In the genomic region with DNA sequence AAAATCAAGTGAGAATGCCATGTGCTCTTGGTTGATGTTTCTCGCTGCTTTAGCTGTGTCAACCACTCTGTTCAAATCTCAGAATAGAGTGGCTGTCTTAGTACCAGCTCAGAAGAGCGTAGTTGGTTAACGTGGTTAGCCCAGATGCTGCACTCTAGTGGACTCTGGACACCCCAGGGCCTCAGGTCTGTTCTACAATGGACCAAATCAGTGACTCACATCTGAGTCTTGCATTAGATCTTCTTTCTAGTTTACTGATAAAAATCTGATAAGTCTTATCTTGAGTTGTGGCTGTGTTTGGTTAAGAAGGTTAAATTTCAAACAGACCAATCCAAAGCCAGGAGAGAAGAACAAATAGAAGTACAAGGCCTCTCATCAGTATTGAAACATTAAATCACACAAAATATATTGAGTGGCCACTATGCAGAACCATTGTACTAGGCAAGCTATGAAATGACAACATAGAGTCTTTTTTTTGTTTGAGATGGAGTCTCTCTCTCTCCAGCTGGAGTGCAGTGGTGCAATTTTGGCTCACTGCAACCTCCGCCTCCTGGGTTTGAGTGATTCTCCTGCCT, we compare ENCODE assay signal across 1 cellular context.
A peak's percentile ranks its signal among the peaks of the same experiment; 100 is the strongest.
TF ChIP-seq lines count a peak whose summit lies in the region.

No MANE protein-coding gene starts in this region.

TF ChIP-seq in A549, 52 proteins besides CTCF, POLR2A, EP300 and RAD21 (continued from another document):
- TF ChIP-seq, protein P1, sequence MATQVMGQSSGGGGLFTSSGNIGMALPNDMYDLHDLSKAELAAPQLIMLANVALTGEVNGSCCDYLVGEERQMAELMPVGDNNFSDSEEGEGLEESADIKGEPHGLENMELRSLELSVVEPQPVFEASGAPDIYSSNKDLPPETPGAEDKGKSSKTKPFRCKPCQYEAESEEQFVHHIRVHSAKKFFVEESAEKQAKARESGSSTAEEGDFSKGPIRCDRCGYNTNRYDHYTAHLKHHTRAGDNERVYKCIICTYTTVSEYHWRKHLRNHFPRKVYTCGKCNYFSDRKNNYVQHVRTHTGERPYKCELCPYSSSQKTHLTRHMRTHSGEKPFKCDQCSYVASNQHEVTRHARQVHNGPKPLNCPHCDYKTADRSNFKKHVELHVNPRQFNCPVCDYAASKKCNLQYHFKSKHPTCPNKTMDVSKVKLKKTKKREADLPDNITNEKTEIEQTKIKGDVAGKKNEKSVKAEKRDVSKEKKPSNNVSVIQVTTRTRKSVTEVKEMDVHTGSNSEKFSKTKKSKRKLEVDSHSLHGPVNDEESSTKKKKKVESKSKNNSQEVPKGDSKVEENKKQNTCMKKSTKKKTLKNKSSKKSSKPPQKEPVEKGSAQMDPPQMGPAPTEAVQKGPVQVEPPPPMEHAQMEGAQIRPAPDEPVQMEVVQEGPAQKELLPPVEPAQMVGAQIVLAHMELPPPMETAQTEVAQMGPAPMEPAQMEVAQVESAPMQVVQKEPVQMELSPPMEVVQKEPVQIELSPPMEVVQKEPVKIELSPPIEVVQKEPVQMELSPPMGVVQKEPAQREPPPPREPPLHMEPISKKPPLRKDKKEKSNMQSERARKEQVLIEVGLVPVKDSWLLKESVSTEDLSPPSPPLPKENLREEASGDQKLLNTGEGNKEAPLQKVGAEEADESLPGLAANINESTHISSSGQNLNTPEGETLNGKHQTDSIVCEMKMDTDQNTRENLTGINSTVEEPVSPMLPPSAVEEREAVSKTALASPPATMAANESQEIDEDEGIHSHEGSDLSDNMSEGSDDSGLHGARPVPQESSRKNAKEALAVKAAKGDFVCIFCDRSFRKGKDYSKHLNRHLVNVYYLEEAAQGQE (IDR thresholded peaks at IDR 0.05), result no peak
- TF ChIP-seq, protein P2, sequence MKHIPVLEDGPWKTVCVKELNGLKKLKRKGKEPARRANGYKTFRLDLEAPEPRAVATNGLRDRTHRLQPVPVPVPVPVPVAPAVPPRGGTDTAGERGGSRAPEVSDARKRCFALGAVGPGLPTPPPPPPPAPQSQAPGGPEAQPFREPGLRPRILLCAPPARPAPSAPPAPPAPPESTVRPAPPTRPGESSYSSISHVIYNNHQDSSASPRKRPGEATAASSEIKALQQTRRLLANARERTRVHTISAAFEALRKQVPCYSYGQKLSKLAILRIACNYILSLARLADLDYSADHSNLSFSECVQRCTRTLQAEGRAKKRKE (CRISPR knock-in tag; IDR thresholded peaks at IDR 0.05; ENCODE audit: low read depth), result no peak
- TF ChIP-seq FOSL2 (IDR thresholded peaks at IDR 0.05) (peak; percentile 79), FOSL2 (CRISPR knock-in tag; IDR thresholded peaks at IDR 0.05) (peak; percentile 82), FOSB (CRISPR knock-in tag; IDR thresholded peaks at IDR 0.05) (no peak), GATA3 (IDR thresholded peaks at IDR 0.05; ENCODE audit: borderline replicate concordance) (peak; percentile 100), HOXB13 (CRISPR knock-in tag; IDR thresholded peaks at IDR 0.05; ENCODE audit: low read depth) (no peak), ZSCAN20 (CRISPR knock-in tag; IDR thresholded peaks at IDR 0.05) (no peak)
